In genomic region chr3:15171096-15171495, GRCh38 we compare ENCODE assay signal across 14 cellular contexts. TPM values are rescaled to one million over a fixed set of nuclear protein-coding genes. Genes with fewer than 3 reads are reported as not detected.
DNase-seq lines count a peak whose midpoint lies in the region; ATAC-seq and TF ChIP-seq lines count a peak whose summit lies in the region.
"Had no signal": no experiment of that assay in that cellular context is flagged by ENCODE, and none has a peak within 500 bp of the region (broad histone marks: within the 10 kb centered on the region; RNA-seq: fewer than 3 reads in every experiment).

No MANE protein-coding gene starts in this region.

- peak overlapping the region; percentile 26 for H3K27ac Mint-ChIP-seq in MCF 10A (ENCODE audit: low read depth, unreplicated experiment)
- H3K27ac Mint-ChIP-seq: immature natural killer cell had no signal

- ATAC-seq in HG03045 (IDR thresholded peaks at IDR 0.05; ENCODE audit: unreplicated experiment) (peak; percentile 55), GM21515 (IDR thresholded peaks at IDR 0.05; ENCODE audit: unreplicated experiment) (no peak)
- ATAC-seq: A549 had no signal

- peaks cover 30% of the 10 kb centered on the region for H3K27me3 Mint-ChIP-seq in MCF 10A (ENCODE audit: insufficient read depth, unreplicated experiment)

- no peaks in the 10 kb centered on the region for H3K9me3 ChIP-seq in breast epithelium
- H3K9me3 ChIP-seq: neutrophil had no signal

- no peaks in the 10 kb centered on the region for H3K36me3 ChIP-seq in breast epithelium
- H3K36me3 ChIP-seq: neutrophil had no signal

- H3K4me1 ChIP-seq in breast epithelium: no peaks in the 10 kb centered on the region
- H3K4me1 ChIP-seq: A549 had no signal

- DNase-seq in MCF 10A (ENCODE audit: unreplicated experiment): no peak
- no peak for DNase-seq in breast epithelium (ENCODE audit: low spot score in 2 of 2)
- DNase-seq in SW480 (ENCODE audit: low spot score): peak; percentile 5
- DNase-seq in dedifferentiated amniotic fluid mesenchymal stem cell (ENCODE audit: extremely low spot score): no peak
- DNase-seq in NCI-H1436 treated with DMSO at 0.1 percent for 48 hours (lab: John Stamatoyannopoulos, UW): no peak
- no peak for DNase-seq in stimulated activated naive CD4-positive, alpha-beta T cell (lab: John Stamatoyannopoulos, UW)
- DNase-seq: DMS53; immature natural killer cell; NCI-H510A treated with DMSO at 0.1 percent for 48 hours; stimulated activated CD4-positive, alpha-beta T cell treated with anti-CD3 and anti-CD28 coated beads, Interleukin-1b, Interleukin-23, amount 100 ng/mL, for 48 hours had no signal

- intact Hi-C loops in MCF 10A (cut with micrococcal nuclease) (no loop called here), breast epithelium (cut with DNase I; ENCODE audit: low total_unique reads) (no loop called here)

- POLR2A ChIA-PET in MCF 10A (lab: Yijun Ruan, JAX): interaction anchor here (1.1 kb wide), 1 partner anchor 19 kb away, joined by 3 read pairs; no protein-coding TSS in a partner anchor

- no peak overlapping the region for H3K27ac ChIP-seq in breast epithelium
- H3K27ac ChIP-seq: A549, neutrophil had no signal

- H3K9me3 Mint-ChIP-seq in MCF 10A (ENCODE audit: unreplicated experiment): peaks cover 10% of the 10 kb centered on the region
- H3K9me3 Mint-ChIP-seq: immature natural killer cell had no signal

- TF ChIP-seq CTCF in MCF 10A (IDR thresholded peaks at IDR 0.05; ENCODE audit: unreplicated experiment) (no peak), breast epithelium (IDR thresholded peaks at IDR 0.05) (no peak)

- peaks cover 8% of the 10 kb centered on the region for H3K4me1 Mint-ChIP-seq in MCF 10A (ENCODE audit: insufficient read depth, unreplicated experiment)
- H3K4me1 Mint-ChIP-seq: immature natural killer cell had no signal

- H3K4me3 Mint-ChIP-seq in MCF 10A (ENCODE audit: unreplicated experiment): no peak overlapping the region
- H3K4me3 Mint-ChIP-seq: immature natural killer cell had no signal

- no TSS peak for BruUV-seq in MCF 10A (replicated peaks; lab: Mats Ljungman, UMichigan)

- no peaks in the 10 kb centered on the region for H3K36me3 Mint-ChIP-seq in MCF 10A (ENCODE audit: insufficient read depth, unreplicated experiment)
- H3K36me3 Mint-ChIP-seq: immature natural killer cell had no signal

- CTCF ChIA-PET in MCF 10A (lab: Yijun Ruan, JAX): interaction anchor here (1.0 to 1.2 kb wide), 3 partner anchors 31 to 63 kb away, joined by 3 read pairs; no protein-coding TSS in a partner anchor

- H3K4me3 ChIP-seq in breast epithelium: no peak overlapping the region
- H3K4me3 ChIP-seq: A549 had no signal

- H3K27me3 ChIP-seq in breast epithelium: no peaks in the 10 kb centered on the region

- TF ChIP-seq POLR2A in breast epithelium (IDR thresholded peaks at IDR 0.05): no peak

RNA-seq across cellular contexts. Expression of gene CAPN7, which starts 35.0 kb away (rescaled TPM):
- total RNA-seq in MCF 10A (2022): 48.4 and 55.2 TPM in 2 replicates
- total RNA-seq in breast epithelium: 100 to 1,000 TPM in 1 of 3 donors, 10 to 100 TPM in 2; 79.0 to 112 (median 91.4) TPM
